26 cellular contexts compared by ENCODE assay signal in the genomic region with DNA sequence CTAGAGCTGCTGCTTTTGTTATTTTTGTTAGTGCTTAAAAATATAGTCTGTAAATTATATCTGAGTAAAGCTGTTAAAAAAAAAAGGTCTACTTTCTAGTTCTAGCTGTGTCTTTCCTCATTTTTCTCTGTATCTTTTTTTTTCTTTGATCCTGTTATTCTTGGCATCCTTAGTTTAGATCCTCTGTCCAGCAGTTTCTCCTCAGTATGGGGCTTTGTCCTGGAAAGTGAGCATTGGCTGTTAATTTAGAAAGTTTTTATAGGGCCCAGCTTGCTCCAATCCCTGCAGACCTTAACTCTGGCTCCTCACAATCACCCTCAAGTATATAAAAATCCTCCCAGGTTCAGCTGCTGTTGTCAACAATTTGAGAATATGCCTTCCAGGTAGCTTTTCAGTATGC. TPM values are rescaled to one million over a fixed set of nuclear protein-coding genes. Genes with fewer than 3 reads are reported as not detected.
DNase-seq lines count a peak whose midpoint lies in the region; ATAC-seq and TF ChIP-seq lines count a peak whose summit lies in the region.
"Had no signal": no experiment of that assay in that cellular context is flagged by ENCODE, and none has a peak within 500 bp of the region (broad histone marks: within the 10 kb centered on the region; RNA-seq: fewer than 3 reads in every experiment).

No MANE protein-coding gene starts in this region.

- CTCF ChIA-PET in activated naive CD4-positive, alpha-beta T cell treated with anti-CD3 and anti-CD28 coated beads, Interleukin-2, amount 10 ng/mL, durations not matched to agents 7 days and 5 days (lab: Charles Lee): no interaction called here

- DNase-seq in activated naive CD4-positive, alpha-beta T cell treated with anti-CD3 and anti-CD28 coated beads, Interleukin-2, amount 10 ng/mL, durations not matched to agents 7 days and 5 days: no peak
- no peak for DNase-seq in activated naive CD4-positive, alpha-beta T cell treated with anti-CD3 and anti-CD28 coated beads, Interleukin-2, amount 50 U/mL, for 16 hours
- DNase-seq in astrocyte of the hippocampus (ENCODE audit: low read depth, low spot score): peak; percentile 39
- peak; percentile 16 for DNase-seq in iris pigment epithelial cell (ENCODE audit: low read depth)
- no peak for DNase-seq in stimulated activated naive CD8-positive, alpha-beta T cell treated with anti-CD3 and anti-CD28 coated beads, Interleukin-15, amount 100 ng/mL, for 72 hours
- no peak for DNase-seq in SK-N-DZ (ENCODE audit: low spot score)
- no peak for DNase-seq in MM.1S
- no peak for DNase-seq in Right ventricle myocardium superior
- DNase-seq: activated CD4-positive, alpha-beta memory T cell treated with anti-CD3 and anti-CD28 coated beads, Interleukin-2, amount 10 ng/mL, durations not matched to agents 7 days and 5 days; activated CD4-positive, CD25-positive, alpha-beta regulatory T cell; activated naive CD4-positive, alpha-beta T cell treated with Interleukin-2 at 50 U/mL for 16 hours; activated T-cell treated with anti-CD3 and anti-CD28 coated beads for 4 hours; AML-193; effector memory CD4-positive, alpha-beta T cell; GOT3; islet precursor cell; mucosa of descending colon; NCI-H146; NCI-H524; NK-92 treated with Interleukin-12 subunit alpha and Interleukin-12 subunit beta, amount 100 ng/mL, for 24 hours; PC-9; right cardiac atrium; transverse colon had no signal

- no peaks in the 10 kb centered on the region for H3F3A ChIP-seq in MM.1S (ENCODE audit: insufficient read depth, low read length)

- no peak overlapping the region for H3K4me3 Mint-ChIP-seq in activated naive CD4-positive, alpha-beta T cell treated with anti-CD3 and anti-CD28 coated beads, Interleukin-2, amount 10 ng/mL, durations not matched to agents 7 days and 5 days
- no peak overlapping the region for H3K4me3 Mint-ChIP-seq in stimulated activated naive CD8-positive, alpha-beta T cell treated with anti-CD3 and anti-CD28 coated beads, Interleukin-15, amount 100 ng/mL, for 72 hours
- H3K4me3 Mint-ChIP-seq: activated CD4-positive, alpha-beta memory T cell treated with anti-CD3 and anti-CD28 coated beads, Interleukin-2, amount 10 ng/mL, durations not matched to agents 7 days and 5 days had no signal

- H3K27me3 Mint-ChIP-seq in activated naive CD4-positive, alpha-beta T cell treated with anti-CD3 and anti-CD28 coated beads, Interleukin-2, amount 10 ng/mL, durations not matched to agents 7 days and 5 days: no peaks in the 10 kb centered on the region
- no peaks in the 10 kb centered on the region for H3K27me3 Mint-ChIP-seq in stimulated activated naive CD8-positive, alpha-beta T cell treated with anti-CD3 and anti-CD28 coated beads, Interleukin-15, amount 100 ng/mL, for 72 hours
- H3K27me3 Mint-ChIP-seq: activated CD4-positive, alpha-beta memory T cell treated with anti-CD3 and anti-CD28 coated beads, Interleukin-2, amount 10 ng/mL, durations not matched to agents 7 days and 5 days had no signal

- ATAC-seq in stimulated activated naive CD8-positive, alpha-beta T cell treated with anti-CD3 and anti-CD28 coated beads, Interleukin-15, amount 100 ng/mL, for 72 hours: no peak
- no peak for ATAC-seq in Right ventricle myocardium superior (ENCODE audit: poor library complexity)
- ATAC-seq: mucosa of descending colon had no signal

- no peak overlapping the region for H3K4me2 ChIP-seq in MM.1S (ENCODE audit: low read depth, low read length)
- H3K4me2 ChIP-seq: KMS-11, PC-9 had no signal

- no peaks in the 10 kb centered on the region for H4K20me1 ChIP-seq in MM.1S (ENCODE audit: insufficient read depth, low read length)

- H3K4me1 ChIP-seq in MM.1S (ENCODE audit: low read length): no peaks in the 10 kb centered on the region
- H3K4me1 ChIP-seq: ascending aorta, parathyroid adenoma had no signal

- no peak overlapping the region for H3K9ac ChIP-seq in MM.1S (ENCODE audit: low read length)
- H3K9ac ChIP-seq: KMS-11, parathyroid adenoma had no signal

- H3K36me3 Mint-ChIP-seq in activated naive CD4-positive, alpha-beta T cell treated with anti-CD3 and anti-CD28 coated beads, Interleukin-2, amount 10 ng/mL, durations not matched to agents 7 days and 5 days: peaks cover 29% of the 10 kb centered on the region

- TF ChIP-seq CTCF in MM.1S (IDR thresholded peaks at IDR 0.05; ENCODE audit: low read length): no peak

- peaks cover 8% of the 10 kb centered on the region for H3K79me2 ChIP-seq in MM.1S (ENCODE audit: low read length)

- no peaks in the 10 kb centered on the region for H3K9me3 Mint-ChIP-seq in activated naive CD4-positive, alpha-beta T cell treated with anti-CD3 and anti-CD28 coated beads, Interleukin-2, amount 10 ng/mL, durations not matched to agents 7 days and 5 days
- H3K9me3 Mint-ChIP-seq in stimulated activated naive CD8-positive, alpha-beta T cell treated with anti-CD3 and anti-CD28 coated beads, Interleukin-15, amount 100 ng/mL, for 72 hours: no peaks in the 10 kb centered on the region
- H3K9me3 Mint-ChIP-seq: activated CD4-positive, alpha-beta memory T cell treated with anti-CD3 and anti-CD28 coated beads, Interleukin-2, amount 10 ng/mL, durations not matched to agents 7 days and 5 days had no signal

- H3K4me1 Mint-ChIP-seq in activated naive CD4-positive, alpha-beta T cell treated with anti-CD3 and anti-CD28 coated beads, Interleukin-2, amount 10 ng/mL, durations not matched to agents 7 days and 5 days: no peaks in the 10 kb centered on the region
- peaks cover 5% of the 10 kb centered on the region for H3K4me1 Mint-ChIP-seq in stimulated activated naive CD8-positive, alpha-beta T cell treated with anti-CD3 and anti-CD28 coated beads, Interleukin-15, amount 100 ng/mL, for 72 hours

- no peaks in the 10 kb centered on the region for H3K9me2 ChIP-seq in MM.1S (replicated peaks; ENCODE audit: insufficient read depth, low read length)

- H3K27ac ChIP-seq in MM.1S (ENCODE audit: low read length): no peak overlapping the region
- H3K27ac ChIP-seq: ascending aorta, KMS-11, parathyroid adenoma, PC-9, transverse colon had no signal

- peak overlapping the region; percentile 17 for H3K27ac Mint-ChIP-seq in activated naive CD4-positive, alpha-beta T cell treated with anti-CD3 and anti-CD28 coated beads, Interleukin-2, amount 10 ng/mL, durations not matched to agents 7 days and 5 days
- peak overlapping the region; percentile 72 to 83 for H3K27ac Mint-ChIP-seq in stimulated activated naive CD8-positive, alpha-beta T cell treated with anti-CD3 and anti-CD28 coated beads, Interleukin-15, amount 100 ng/mL, for 72 hours
- H3K27ac Mint-ChIP-seq: activated CD4-positive, alpha-beta memory T cell treated with anti-CD3 and anti-CD28 coated beads, Interleukin-2, amount 10 ng/mL, durations not matched to agents 7 days and 5 days had no signal

- H3K36me3 ChIP-seq in MM.1S (replicated peaks; ENCODE audit: insufficient read depth, low read length): no peaks in the 10 kb centered on the region

- intact Hi-C loops in Right ventricle myocardium superior (cut with DNase I): loop anchor here (10.0 kb wide), 1 partner anchor 150 kb away; no protein-coding TSS in a partner anchor

- no peaks in the 10 kb centered on the region for H3K27me3 ChIP-seq in MM.1S (replicated peaks; ENCODE audit: insufficient read depth, low read length)
- H3K27me3 ChIP-seq: ascending aorta, transverse colon had no signal

- H2AFZ ChIP-seq in MM.1S (ENCODE audit: low read length): no peak overlapping the region
- H2AFZ ChIP-seq: parathyroid adenoma, PC-9 had no signal

- H3K4me3 ChIP-seq in MM.1S (ENCODE audit: low read length): no peak overlapping the region
- H3K4me3 ChIP-seq: ascending aorta, mucosa of descending colon, PC-9, transverse colon had no signal

- no peaks in the 10 kb centered on the region for H3K9me3 ChIP-seq in MM.1S (replicated peaks; ENCODE audit: insufficient read depth, low read length)
- H3K9me3 ChIP-seq: ascending aorta, mucosa of descending colon, transverse colon had no signal

RNA-seq across cellular contexts. Expression of a gene that starts 23.5 kb away (rescaled TPM):
- 92.9 and 93.9 TPM in 2 replicates for polyA plus RNA-seq in SK-N-DZ (2014; cell fraction: cytosol; rRNA removed)
- 33.0 and 52.1 TPM in 2 replicates for polyA plus RNA-seq in SK-N-DZ (2014; cell fraction: nucleus; rRNA removed)
- total RNA-seq in Right ventricle myocardium superior: 17.3 TPM

RNA-seq across cellular contexts. Expression of a gene that starts 31.4 kb away (rescaled TPM):
- 108 and 112 TPM in 2 replicates for polyA plus RNA-seq in SK-N-DZ (2014; cell fraction: cytosol; rRNA removed)
- 62.8 and 68.6 TPM in 2 replicates for polyA plus RNA-seq in SK-N-DZ (2014; cell fraction: nucleus; rRNA removed)
- 18.3 TPM for total RNA-seq in Right ventricle myocardium superior

Comparison
In these comparisons a context has a peak if more than half of its experiments do, and no peak if none do; other contexts are left out.
1. DNase-seq: peak in astrocyte of the hippocampus (single experiment) and iris pigment epithelial cell (single experiment); none in activated naive CD4-positive, alpha-beta T cell treated with anti-CD3 and anti-CD28 coated beads, Interleukin-2, amount 10 ng/mL, durations not matched to agents 7 days and 5 days (single experiment), activated naive CD4-positive, alpha-beta T cell treated with anti-CD3 and anti-CD28 coated beads, Interleukin-2, amount 50 U/mL, for 16 hours (single experiment), stimulated activated naive CD8-positive, alpha-beta T cell treated with anti-CD3 and anti-CD28 coated beads, Interleukin-15, amount 100 ng/mL, for 72 hours (0 of 2), SK-N-DZ (single experiment), MM.1S (single experiment) and Right ventricle myocardium superior (single experiment).